Comparison of ENCODE assay signal across 10 cellular contexts in genomic region chr7:25846722-25847121, GRCh38.
A peak's percentile ranks its signal among the peaks of the same experiment; 100 is the strongest.
DNase-seq lines count a peak whose midpoint lies in the region; TF ChIP-seq lines count a peak whose summit lies in the region.
"Had no signal": no experiment of that assay in that cellular context is flagged by ENCODE, and none has a peak within 500 bp of the region (broad histone marks: within the 10 kb centered on the region; RNA-seq: fewer than 3 reads in every experiment).

No MANE protein-coding gene starts in this region.

- H3K4me2 ChIP-seq in hepatocyte: peak overlapping the region; percentile 1

- H3K79me2 ChIP-seq in hepatocyte: no peaks in the 10 kb centered on the region

- H2AFZ ChIP-seq in hepatocyte: no peak overlapping the region

- H3K36me3 ChIP-seq in hepatocyte (replicated peaks; ENCODE audit: insufficient read depth, low read depth): no peaks in the 10 kb centered on the region
- no peaks in the 10 kb centered on the region for H3K36me3 ChIP-seq in stomach smooth muscle (ENCODE audit: control insufficient read depth in 2 of 2, insufficient read depth in 2 of 2, low read length in 2 of 2)

- no peaks in the 10 kb centered on the region for H3K27me3 ChIP-seq in hepatocyte
- H3K27me3 ChIP-seq in stomach smooth muscle (ENCODE audit: control insufficient read depth in 1 of 2, insufficient read depth in 2 of 2, low read length in 2 of 2): no peaks in the 10 kb centered on the region

- H4K20me1 ChIP-seq in hepatocyte (ENCODE audit: insufficient read depth, poor library complexity, severe bottlenecking): no peaks in the 10 kb centered on the region

- WGBS in hepatocyte (ENCODE audit: low lambda C conversion rate, missing lambda C conversion rate): 43% methylated on average over 5 of the region's 5 CpGs

- CTCF ChIA-PET in activated CD4-positive, alpha-beta T cell treated with anti-CD3 and anti-CD28 coated beads, Interleukin-2, amount 10 ng/mL, durations not matched to agents 7 days and 5 days (lab: Charles Lee): interaction anchor here (0.9 to 1.9 kb wide), 4 partner anchors 9 to 666 kb away, joined by 3 to 5 read pairs (median 4); no protein-coding TSS in a partner anchor
- CTCF ChIA-PET in activated CD4-positive, alpha-beta memory T cell treated with anti-CD3 and anti-CD28 coated beads, Interleukin-2, amount 10 ng/mL, durations not matched to agents 7 days and 5 days (lab: Charles Lee): interaction anchor here (0.9 kb wide), 1 partner anchor 46 kb away, joined by 3 read pairs; no protein-coding TSS in a partner anchor

- no peak overlapping the region for H3K27ac Mint-ChIP-seq in activated CD4-positive, alpha-beta T cell treated with anti-CD3 and anti-CD28 coated beads, Interleukin-2, amount 10 ng/mL, durations not matched to agents 7 days and 5 days
- no peak overlapping the region for H3K27ac Mint-ChIP-seq in activated CD4-positive, alpha-beta memory T cell treated with anti-CD3 and anti-CD28 coated beads, Interleukin-2, amount 10 ng/mL, durations not matched to agents 7 days and 5 days

- in situ Hi-C loops in astrocyte of the cerebellum (cut with HindIII; ENCODE audit: low sequenced_read_pairs): no loop called here

- POLR2A ChIA-PET in activated CD4-positive, alpha-beta T cell treated with anti-CD3 and anti-CD28 coated beads, Interleukin-2, amount 10 ng/mL, durations not matched to agents 7 days and 5 days (lab: Charles Lee): no interaction called here
- POLR2A ChIA-PET in activated CD4-positive, alpha-beta memory T cell treated with anti-CD3 and anti-CD28 coated beads, Interleukin-2, amount 10 ng/mL, durations not matched to agents 7 days and 5 days (lab: Charles Lee): no interaction called here

- H3K27ac ChIP-seq in hepatocyte (peak overlapping the region; percentile 90), stomach smooth muscle (ENCODE audit: low read length) (peak overlapping the region; percentile 82)

- no peak overlapping the region for H3K4me3 Mint-ChIP-seq in activated CD4-positive, alpha-beta T cell treated with anti-CD3 and anti-CD28 coated beads, Interleukin-2, amount 10 ng/mL, durations not matched to agents 7 days and 5 days
- no peak overlapping the region for H3K4me3 Mint-ChIP-seq in activated CD4-positive, alpha-beta memory T cell treated with anti-CD3 and anti-CD28 coated beads, Interleukin-2, amount 10 ng/mL, durations not matched to agents 7 days and 5 days

- H3K9me2 ChIP-seq in hepatocyte (replicated peaks; ENCODE audit: insufficient read depth): no peaks in the 10 kb centered on the region

- H3K9ac ChIP-seq in stomach smooth muscle (ENCODE audit: low read length in 2 of 2): no peak overlapping the region

- H3K9me3 ChIP-seq in hepatocyte (ENCODE audit: low read depth) (no peaks in the 10 kb centered on the region), stomach smooth muscle (ENCODE audit: control insufficient read depth in 2 of 2, low read length in 2 of 2) (no peaks in the 10 kb centered on the region)

- H3K4me1 ChIP-seq in hepatocyte (ENCODE audit: insufficient read depth) (peaks cover 63% of the 10 kb centered on the region), stomach smooth muscle (ENCODE audit: control insufficient read depth, insufficient read depth, low read length) (peaks cover 58% of the 10 kb centered on the region)

- TF ChIP-seq CTCF in astrocyte of the cerebellum (IDR thresholded peaks at IDR 0.05; ENCODE audit: low read depth, low read length, missing control alignments) (no peak), hepatocyte (IDR thresholded peaks at IDR 0.05; ENCODE audit: poor library complexity) (no peak)

- H3K27me3 Mint-ChIP-seq in activated CD4-positive, alpha-beta T cell treated with anti-CD3 and anti-CD28 coated beads, Interleukin-2, amount 10 ng/mL, durations not matched to agents 7 days and 5 days: peaks cover 36% of the 10 kb centered on the region
- peaks cover 46% of the 10 kb centered on the region for H3K27me3 Mint-ChIP-seq in activated CD4-positive, alpha-beta memory T cell treated with anti-CD3 and anti-CD28 coated beads, Interleukin-2, amount 10 ng/mL, durations not matched to agents 7 days and 5 days

- no peaks in the 10 kb centered on the region for H3K9me3 Mint-ChIP-seq in activated CD4-positive, alpha-beta T cell treated with anti-CD3 and anti-CD28 coated beads, Interleukin-2, amount 10 ng/mL, durations not matched to agents 7 days and 5 days
- H3K9me3 Mint-ChIP-seq in activated CD4-positive, alpha-beta memory T cell treated with anti-CD3 and anti-CD28 coated beads, Interleukin-2, amount 10 ng/mL, durations not matched to agents 7 days and 5 days: no peaks in the 10 kb centered on the region

- peaks cover 3% of the 10 kb centered on the region for H3K4me1 Mint-ChIP-seq in activated CD4-positive, alpha-beta T cell treated with anti-CD3 and anti-CD28 coated beads, Interleukin-2, amount 10 ng/mL, durations not matched to agents 7 days and 5 days
- peaks cover 3% of the 10 kb centered on the region for H3K4me1 Mint-ChIP-seq in activated CD4-positive, alpha-beta memory T cell treated with anti-CD3 and anti-CD28 coated beads, Interleukin-2, amount 10 ng/mL, durations not matched to agents 7 days and 5 days

- H3K4me3 ChIP-seq in astrocyte of the cerebellum (ENCODE audit: low read depth, low read length): no peak overlapping the region
- no peak overlapping the region for H3K4me3 ChIP-seq in hepatocyte
- H3K4me3 ChIP-seq in stomach smooth muscle (ENCODE audit: low read length in 2 of 2): no peak overlapping the region

- DNase-seq in HCEC 1CT (peak; percentile 61), astrocyte of the cerebellum (ENCODE audit: low read depth) (peak; percentile 87), hepatocyte (ENCODE audit: low spot score) (peak; percentile 77), NCI-H2081 treated with DMSO at 0.1 percent for 48 hours (lab: John Stamatoyannopoulos, UW) (no peak)
- no peak for DNase-seq in activated CD4-positive, alpha-beta T cell treated with anti-CD3 and anti-CD28 coated beads, Interleukin-2, amount 10 ng/mL, durations not matched to agents 7 days and 5 days
- DNase-seq in activated CD4-positive, alpha-beta T cell treated with anti-CD3 and anti-CD28 coated beads for 48 hours: no peak
- DNase-seq in activated CD4-positive, alpha-beta memory T cell treated with anti-CD3 and anti-CD28 coated beads, Interleukin-2, amount 10 ng/mL, durations not matched to agents 7 days and 5 days: no peak
- DNase-seq: activated T-cell treated with anti-CD3 and anti-CD28 coated beads, Interleukin-2, amount 50 U/mL, for 48 hours; NCI-H774 had no signal

- H3K36me3 Mint-ChIP-seq in activated CD4-positive, alpha-beta T cell treated with anti-CD3 and anti-CD28 coated beads, Interleukin-2, amount 10 ng/mL, durations not matched to agents 7 days and 5 days (ENCODE audit: low read depth): peaks cover 1% of the 10 kb centered on the region
- no peaks in the 10 kb centered on the region for H3K36me3 Mint-ChIP-seq in activated CD4-positive, alpha-beta memory T cell treated with anti-CD3 and anti-CD28 coated beads, Interleukin-2, amount 10 ng/mL, durations not matched to agents 7 days and 5 days (ENCODE audit: low read depth)

Comparison
In these comparisons a context has a peak if more than half of its experiments do, and no peak if none do; other contexts are left out.
1. DNase-seq: peak in HCEC 1CT (single experiment), astrocyte of the cerebellum (single experiment) and hepatocyte (single experiment); none in activated CD4-positive, alpha-beta T cell treated with anti-CD3 and anti-CD28 coated beads, Interleukin-2, amount 10 ng/mL, durations not matched to agents 7 days and 5 days (single experiment), NCI-H2081 treated with DMSO at 0.1 percent for 48 hours (single experiment), activated CD4-positive, alpha-beta T cell treated with anti-CD3 and anti-CD28 coated beads for 48 hours (single experiment) and activated CD4-positive, alpha-beta memory T cell treated with anti-CD3 and anti-CD28 coated beads, Interleukin-2, amount 10 ng/mL, durations not matched to agents 7 days and 5 days (single experiment).